Comparison of ENCODE assay signal across 27 cellular contexts in the genomic region with DNA sequence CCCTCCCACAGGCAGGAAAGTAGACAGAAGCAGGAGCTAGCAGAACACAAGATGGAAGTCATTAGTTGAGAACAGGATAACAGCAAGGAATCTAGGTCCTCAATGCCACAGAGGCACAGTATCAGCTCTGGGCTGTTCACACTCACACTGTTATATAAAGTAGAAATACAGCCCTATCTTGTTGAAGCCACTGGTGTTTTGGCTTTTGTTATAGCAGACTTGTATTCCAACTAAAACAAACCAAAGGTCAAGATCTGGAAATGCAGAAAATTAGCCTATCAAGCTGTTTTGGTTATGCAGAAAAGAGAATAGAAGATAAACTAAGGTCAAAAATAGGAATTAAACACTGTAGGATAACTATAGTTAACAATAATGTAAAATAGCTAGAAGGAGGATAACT. TPM values are rescaled to one million over a fixed set of nuclear protein-coding genes. Genes with fewer than 3 reads are reported as not detected.
A peak's percentile ranks its signal among the peaks of the same experiment; 100 is the strongest.
DNase-seq lines count a peak whose midpoint lies in the region; ATAC-seq, FAIRE-seq and TF ChIP-seq lines count a peak whose summit lies in the region.
"Had no signal": no experiment of that assay in that cellular context is flagged by ENCODE, and none has a peak within 500 bp of the region (broad histone marks: within the 10 kb centered on the region; RNA-seq: fewer than 3 reads in every experiment).

No MANE protein-coding gene starts in this region.

- no peak overlapping the region for H3K27ac ChIP-seq in H1 (ENCODE audit: low read depth, low read length)
- H3K27ac ChIP-seq: BLaER1 had no signal

- H2BK5ac ChIP-seq in H1 (ENCODE audit: low read depth, low read length) = no peak overlapping the region

- POLR2A ChIA-PET in H1 (lab: Charles Lee; ENCODE audit: partially characterized antibody) = no interaction called here

- CTCF ChIA-PET in H1 (lab: Charles Lee; ENCODE audit: partially characterized antibody) = interaction anchor here (0.5 to 0.6 kb wide), 3 partner anchors 57 to 484 kb away, joined by 3 read pairs; no protein-coding TSS in a partner anchor

- ATAC-seq in left lobe of liver (peak; percentile 97), HG03565 (IDR thresholded peaks at IDR 0.05; ENCODE audit: unreplicated experiment) (no peak), HG03139 (IDR thresholded peaks at IDR 0.05; ENCODE audit: unreplicated experiment) (no peak)
- ATAC-seq: GM12878 had no signal

- FAIRE-seq in H1 (lab: Jason Lieb, UNC) (no peak), urothelium cell line (lab: Jason Lieb, UNC) (peak; percentile 95)
- FAIRE-seq: A204.1, GM12878, GM12892, GM18507 had no signal

- H3K4ac ChIP-seq in H1 (replicated peaks; ENCODE audit: insufficient read length, low read depth, low read length) = no peak overlapping the region

- H4K8ac ChIP-seq in H1 (ENCODE audit: extremely low read depth, insufficient read depth, low read length) = no peak overlapping the region

- H2BK120ac ChIP-seq in H1 (replicated peaks; ENCODE audit: low read depth, low read length) = no peak overlapping the region

- H4K5ac ChIP-seq in H1 (ENCODE audit: insufficient read length, low read depth, low read length) = no peak overlapping the region

- no peaks in the 10 kb centered on the region for H3K27me3 ChIP-seq in H1 (replicated peaks in 1 of 4; ENCODE audit: control insufficient read depth in 3 of 4, extremely low read depth in 1 of 4, insufficient read depth in 3 of 4, low read length in 3 of 4)
- H3K27me3 ChIP-seq: BE2C, BLaER1 had no signal

- H2AFZ ChIP-seq in H1 (ENCODE audit: low read length) = 0 out of 2 replicates have a peak overlapping the region, but pooled peaks have one; percentile 58

- no peak overlapping the region for H3K18ac ChIP-seq in H1 (ENCODE audit: extremely low read depth, low read length)

- H3K4me3 ChIP-seq in H1 (ENCODE audit: extremely low read depth in 1 of 4, insufficient read depth in 2 of 4, low read depth in 3 of 4, low read length in 4 of 4) = no peak overlapping the region
- H3K4me3 ChIP-seq: BLaER1, GM12878 had no signal

- no peak overlapping the region for H2AK5ac ChIP-seq in H1 (ENCODE audit: low read depth, low read length)

- H3K4me1 ChIP-seq in H1 (replicated peaks in 1 of 4; ENCODE audit: control insufficient read depth in 3 of 4, insufficient read depth in 4 of 4, low read length in 3 of 4) = peaks cover 0 to 4% (median 0%) of the 10 kb centered on the region in 4 experiments; a peak in 1 of 7 replicates
- H3K4me1 ChIP-seq: BE2C, BLaER1 had no signal

- no peak for TF ChIP-seq CTCF in H1 (IDR thresholded peaks at IDR 0.05; ENCODE audit: control extremely low read depth in 1 of 3, insufficient read depth in 1 of 3, low read depth in 1 of 3, low read length in 3 of 3)

- H3K36me3 ChIP-seq in H1 (ENCODE audit: control insufficient read depth in 2 of 4, insufficient read depth in 4 of 4, low read length in 3 of 4) = no peaks in the 10 kb centered on the region
- H3K36me3 ChIP-seq: BE2C, BLaER1 had no signal

- no peak overlapping the region for H2BK15ac ChIP-seq in H1 (ENCODE audit: low read length)

- no peak overlapping the region for H4K91ac ChIP-seq in H1 (replicated peaks; ENCODE audit: insufficient read length, low read length)

- H4K20me1 ChIP-seq in H1 (replicated peaks in 1 of 2; ENCODE audit: control insufficient read depth in 1 of 2, insufficient read depth in 2 of 2, low read length in 2 of 2) = no peaks in the 10 kb centered on the region
- H4K20me1 ChIP-seq: BLaER1 had no signal

- H3K14ac ChIP-seq in H1 (ENCODE audit: insufficient read length) = no peak overlapping the region

- DNase-seq in H1 (ENCODE audit: low read depth in 1 of 2, low spot score in 2 of 2) (no peak), left lobe of liver (ENCODE audit: low spot score) (no peak), urothelium cell line (ENCODE audit: low spot score) (no peak)
- DNase-seq: 8988T; ACHN; BE2C; C1 segment of cervical spinal cord; CD4-positive, alpha-beta memory T cell; CD4-positive, CD25-positive, alpha-beta regulatory T cell; CD8-positive, alpha-beta memory T cell; COR-L47; DMS 273 treated with DMSO at 0.1 percent for 48 hours; DMS153; DMS53; DMS79; DND-41; EL; GDM1 had no signal

- no peak overlapping the region for H2BK20ac ChIP-seq in H1 (ENCODE audit: low read length)

- no peak for TF ChIP-seq EP300 in H1 (IDR thresholded peaks at IDR 0.05; ENCODE audit: borderline replicate concordance in 1 of 2, low read depth in 2 of 2, low read length in 2 of 2)

- H3K9ac ChIP-seq in H1 (replicated peaks in 1 of 4; ENCODE audit: extremely low read depth in 1 of 4, low read depth in 3 of 4, low read length in 3 of 4) = no peak overlapping the region
- H3K9ac ChIP-seq: BLaER1 had no signal

- no peaks in the 10 kb centered on the region for H3K23me2 ChIP-seq in H1 (ENCODE audit: low read depth, low read length)

- H3K79me2 ChIP-seq in H1 (ENCODE audit: control insufficient read depth in 1 of 2, insufficient read depth in 2 of 2, low read length in 2 of 2) = no peaks in the 10 kb centered on the region

- TF ChIP-seq RAD21 in H1 (IDR thresholded peaks at IDR 0.05 in 1 of 2, conservative IDR thresholded peaks at IDR 0.05 in 1 of 2; ENCODE audit: low read depth in 2 of 2, low read length in 2 of 2) = no peak

- no peak for TF ChIP-seq POLR2A in H1 (IDR thresholded peaks at IDR 0.05; ENCODE audit: control extremely low read depth in 1 of 2, low read depth in 2 of 2, low read length in 2 of 2)

- H3K56ac ChIP-seq in H1 (replicated peaks; ENCODE audit: insufficient read length, low read depth, low read length) = no peak overlapping the region

- no peak overlapping the region for H3K4me2 ChIP-seq in H1 (ENCODE audit: insufficient read depth in 1 of 2, low read depth in 2 of 2, low read length in 2 of 2)
- H3K4me2 ChIP-seq: BLaER1 had no signal

- H3K23ac ChIP-seq in H1 (ENCODE audit: insufficient read length) = no peak overlapping the region

- H3K9me3 ChIP-seq in H1 (ENCODE audit: insufficient read depth in 2 of 2, low read depth in 1 of 2, low read length in 1 of 2) = no peaks in the 10 kb centered on the region
- H3K9me3 ChIP-seq: BE2C, BLaER1 had no signal

- no peaks in the 10 kb centered on the region for H3K79me1 ChIP-seq in H1 (ENCODE audit: low read depth, low read length)

- H2BK12ac ChIP-seq in H1 (ENCODE audit: low read depth, low read length) = no peak overlapping the region

TF ChIP-seq in H1, 55 proteins besides CTCF, POLR2A, EP300 and RAD21:
- TF ChIP-seq ASH2L (IDR thresholded peaks at IDR 0.05; ENCODE audit: low read length) (no peak), SIRT6 (IDR thresholded peaks at IDR 0.05; ENCODE audit: low read length) (no peak), NRF1 (IDR thresholded peaks at IDR 0.05; ENCODE audit: low read depth, low read length) (no peak), POLR2AphosphoS5 (IDR thresholded peaks at IDR 0.05; ENCODE audit: low read depth, low read length) (no peak), TBP (IDR thresholded peaks at IDR 0.05; ENCODE audit: low read depth, low read length) (no peak)

RNA-seq across cellular contexts. Expression of gene L3MBTL4, which starts 37.5 kb away (rescaled TPM):
- total RNA-seq in H1 (2021; fragmentation: NEBNext Ultra II Directional; extraction: Animal tissue kit (Norgen Biotek cat#: 25700)) = 2.1 and 2.4 TPM in 2 replicates
- 0.67 and 1.0 TPM in 2 replicates for polyA plus RNA-seq in H1 (2011; rRNA removed)
- 0.84 TPM for polyA plus RNA-seq in H1 (2011; cell fraction: cytosol; rRNA removed)
- polyA plus RNA-seq in H1 (2011; cell fraction: nucleus; rRNA removed) = 1.7 TPM
- 1.1 to 2.1 TPM (median 1.4 TPM) in 4 replicates for polyA plus RNA-seq in H1 (2012, experiment 1 of 2)
- polyA plus RNA-seq in H1 (2012, experiment 2 of 2) = 0.13 TPM
- 0.59 TPM for polyA plus RNA-seq in H1 (2013, experiment 1 of 2)
- polyA plus RNA-seq in H1 (2013, experiment 2 of 2) = 0.53 TPM
- polyA minus RNA-seq in H1 (2011; rRNA and poly(A)+ RNA removed) = 1.6 and 5.5 TPM in 2 replicates
- polyA minus RNA-seq in H1 (2011; cell fraction: cytosol; rRNA and poly(A)+ RNA removed) = 0.29 TPM
- polyA minus RNA-seq in H1 (2011; cell fraction: nucleus; rRNA and poly(A)+ RNA removed) = 9.4 TPM
- total RNA-seq in left lobe of liver = 10.9 TPM
- total RNA-seq: A673, G401 had no signal
- polyA plus RNA-seq: CD4-positive, alpha-beta memory T cell; CD4-positive, CD25-positive, alpha-beta regulatory T cell had no signal
